26 cellular contexts compared by ENCODE assay signal in genomic region chr6:14772188-14772587, GRCh38.
"Had no signal": no experiment of that assay in that cellular context is flagged by ENCODE, and none has a peak within 500 bp of the region (broad histone marks: within the 10 kb centered on the region; RNA-seq: fewer than 3 reads in every experiment).

No MANE protein-coding gene starts in this region.

- H3K9me3 Mint-ChIP-seq: activated naive CD4-positive, alpha-beta T cell treated with anti-CD3 and anti-CD28 coated beads, Interleukin-2, amount 50 U/mL, for 24 hours; stimulated activated memory B cell treated with anti-CD40 and anti-IgM and Interleukin-4, amounts not matched to agents 10 μg/mL and 1 μg/mL and 100 μg/mL, for 72 hours; T-helper 2 cell treated with Interferon-gamma antibody and Interleukin-4, amounts not matched to agents 5 μg/mL and 100 μg/mL, for 36 hours had no signal

- H3K4me1 Mint-ChIP-seq: activated naive CD4-positive, alpha-beta T cell treated with anti-CD3 and anti-CD28 coated beads, Interleukin-2, amount 50 U/mL, for 24 hours had no signal

- H3K9ac ChIP-seq: parathyroid adenoma had no signal

- ATAC-seq: body of pancreas; gastroesophageal sphincter; stimulated activated memory B cell treated with anti-CD40 and anti-IgM and Interleukin-4, amounts not matched to agents 10 μg/mL and 1 μg/mL and 100 μg/mL, for 72 hours had no signal

- DNase-seq: activated CD4-positive, alpha-beta T cell treated with anti-CD3 and anti-CD28 coated beads for 1 hour; activated gamma-delta T cell treated with Interleukin-2 at 50 U/mL for 16 hours; activated T-cell treated with anti-CD3 and anti-CD28 coated beads, Interleukin-2, amount 50 U/mL, for 1 hour; anterior cingulate cortex; body of pancreas; cortex of kidney; head of caudate nucleus; kidney; nucleus accumbens; right lobe of liver; small intestine; stimulated activated CD4-positive, alpha-beta T cell treated with anti-CD3 and anti-CD28 coated beads, Interleukin-2, amount 100 ng/mL, for 24 hours; stomach; transverse colon; WERI-Rb-1 had no signal

- H2AFZ ChIP-seq: parathyroid adenoma had no signal

- H3K79me2 ChIP-seq: parathyroid adenoma had no signal

- H3K36me3 ChIP-seq: cardiac muscle cell, gastroesophageal sphincter, right lobe of liver, stomach, suprapubic skin, transverse colon, vagina, WERI-Rb-1 had no signal

- H3K4me3 ChIP-seq: body of pancreas, cardiac muscle cell, gastroesophageal sphincter, right lobe of liver, stomach, suprapubic skin, transverse colon, vagina had no signal

- H3K36me3 Mint-ChIP-seq: activated naive CD4-positive, alpha-beta T cell treated with anti-CD3 and anti-CD28 coated beads, Interleukin-2, amount 50 U/mL, for 24 hours; stimulated activated memory B cell treated with anti-CD40 and anti-IgM and Interleukin-4, amounts not matched to agents 10 μg/mL and 1 μg/mL and 100 μg/mL, for 72 hours had no signal

- H3K27me3 Mint-ChIP-seq: activated naive CD4-positive, alpha-beta T cell treated with anti-CD3 and anti-CD28 coated beads, Interleukin-2, amount 50 U/mL, for 24 hours; stimulated activated memory B cell treated with anti-CD40 and anti-IgM and Interleukin-4, amounts not matched to agents 10 μg/mL and 1 μg/mL and 100 μg/mL, for 72 hours had no signal

- H3K27ac Mint-ChIP-seq: activated naive CD4-positive, alpha-beta T cell treated with anti-CD3 and anti-CD28 coated beads, Interleukin-2, amount 50 U/mL, for 24 hours; stimulated activated memory B cell treated with anti-CD40 and anti-IgM and Interleukin-4, amounts not matched to agents 10 μg/mL and 1 μg/mL and 100 μg/mL, for 72 hours; T-helper 2 cell treated with Interferon-gamma antibody and Interleukin-4, amounts not matched to agents 5 μg/mL and 100 μg/mL, for 36 hours had no signal

- H3K27ac ChIP-seq: body of pancreas, cardiac muscle cell, epithelial cell of prostate, gastroesophageal sphincter, parathyroid adenoma, right lobe of liver, stomach, suprapubic skin, transverse colon, vagina, WERI-Rb-1 had no signal

- H3K27me3 ChIP-seq: body of pancreas, cardiac muscle cell, gastroesophageal sphincter, right lobe of liver, stomach, suprapubic skin, transverse colon, vagina had no signal

- H3K9me3 ChIP-seq: body of pancreas, gastroesophageal sphincter, right lobe of liver, stomach, suprapubic skin, transverse colon, vagina had no signal

- H3K4me3 Mint-ChIP-seq: activated naive CD4-positive, alpha-beta T cell treated with anti-CD3 and anti-CD28 coated beads, Interleukin-2, amount 50 U/mL, for 24 hours; nephron; stimulated activated memory B cell treated with anti-CD40 and anti-IgM and Interleukin-4, amounts not matched to agents 10 μg/mL and 1 μg/mL and 100 μg/mL, for 72 hours; T-helper 2 cell treated with Interferon-gamma antibody and Interleukin-4, amounts not matched to agents 5 μg/mL and 100 μg/mL, for 36 hours had no signal

- FAIRE-seq: kidney, small intestine, TTC549 had no signal

- H3K4me1 ChIP-seq: body of pancreas, parathyroid adenoma, transverse colon had no signal
